In the genomic region with DNA sequence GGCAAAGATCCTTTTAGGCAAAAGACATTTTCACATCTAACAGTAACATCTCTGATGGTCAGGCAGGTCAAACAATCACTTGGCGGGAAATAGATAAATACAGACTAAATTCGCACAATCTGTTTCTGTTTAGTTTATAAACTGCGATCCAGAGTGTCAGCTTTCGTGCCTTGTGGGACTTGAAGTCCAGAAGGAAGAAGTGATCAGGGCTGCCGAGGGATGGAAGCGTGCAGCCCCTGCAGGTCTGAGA, we compare ENCODE assay signal across 8 cellular contexts. TPM values are rescaled to one million over a fixed set of nuclear protein-coding genes. Genes with fewer than 3 reads are reported as not detected.
A peak's percentile ranks its signal among the peaks of the same experiment; 100 is the strongest.
DNase-seq lines count a peak whose midpoint lies in the region; ATAC-seq and TF ChIP-seq lines count a peak whose summit lies in the region.

No MANE protein-coding gene starts in this region.

- no peaks in the 10 kb centered on the region for H3F3A ChIP-seq in smooth muscle cell (ENCODE audit: low read depth)

- H4K20me1 ChIP-seq in HCT116 (ENCODE audit: insufficient read depth) (no peaks in the 10 kb centered on the region), smooth muscle cell (ENCODE audit: low read depth) (no peaks in the 10 kb centered on the region)

- peak overlapping the region; percentile 87 for H3K4me3 Mint-ChIP-seq in activated B cell treated with CpG ODN at 0.5 μM for 24 hours
- H3K4me3 Mint-ChIP-seq in glutamatergic neuron (ENCODE audit: unreplicated experiment) = peak overlapping the region; percentile 88

- TF ChIP-seq POLR2A in HCT116 (IDR thresholded peaks at IDR 0.05; ENCODE audit: borderline replicate concordance, extremely low read depth, insufficient read depth, insufficient read length) = no peak

- H3K9me3 ChIP-seq in HCT116 (ENCODE audit: control insufficient read depth in 1 of 2, insufficient read depth in 1 of 2, low read depth in 1 of 2, low read length in 2 of 2) = no peaks in the 10 kb centered on the region
- no peaks in the 10 kb centered on the region for H3K9me3 ChIP-seq in smooth muscle cell (replicated peaks; ENCODE audit: low read depth)

- H2AFZ ChIP-seq in HCT116 (ENCODE audit: low read depth, low read length, poor library complexity, severe bottlenecking) (peak overlapping the region; percentile 72), smooth muscle cell (ENCODE audit: low read depth) (peak overlapping the region; percentile 90)

- no peaks in the 10 kb centered on the region for H3K9me2 ChIP-seq in HCT116 (ENCODE audit: insufficient read depth)

- peak overlapping the region; percentile 92 for H3K27ac Mint-ChIP-seq in activated B cell treated with CpG ODN at 0.5 μM for 24 hours
- H3K27ac Mint-ChIP-seq in glutamatergic neuron (ENCODE audit: unreplicated experiment) = peak overlapping the region; percentile 91

- H3K27me3 Mint-ChIP-seq in activated B cell treated with CpG ODN at 0.5 μM for 24 hours = no peaks in the 10 kb centered on the region
- peaks cover 2% of the 10 kb centered on the region for H3K27me3 Mint-ChIP-seq in glutamatergic neuron (ENCODE audit: unreplicated experiment)

- H3K4me3 ChIP-seq in HCT116 (replicated peaks in 1 of 2; ENCODE audit: low read depth in 1 of 2, low read length in 2 of 2) = peak overlapping the region; percentile 74 to 82
- peak overlapping the region; percentile 89 for H3K4me3 ChIP-seq in smooth muscle cell

- H3K27ac ChIP-seq in HCT116 (ENCODE audit: low read depth, low read length) (no peak overlapping the region; the same call in 1 of the 2 replicates), smooth muscle cell (ENCODE audit: low read depth) (peak overlapping the region; percentile 48)

- WGBS in smooth muscle cell (ENCODE audit: low lambda C conversion rate) = 3% methylated on average over 6 of the region's 6 CpGs

- intact Hi-C loops in HCT116 (cut with micrococcal nuclease) (no loop called here), activated B cell treated with CpG ODN at 0.5 μM for 24 hours (cut with micrococcal nuclease) (loop anchor here (1.0 to 10.0 kb wide), 10 partner anchors 17 to 1364 kb away; a partner anchor contains a TSS)

- peaks cover 4% of the 10 kb centered on the region for H3K36me3 Mint-ChIP-seq in activated B cell treated with CpG ODN at 0.5 μM for 24 hours (ENCODE audit: low read depth)
- no peaks in the 10 kb centered on the region for H3K36me3 Mint-ChIP-seq in glutamatergic neuron (ENCODE audit: unreplicated experiment)

- H3K9ac ChIP-seq in HCT116 (ENCODE audit: low read length) = peak overlapping the region; percentile 26; the same call in 1 of the 2 replicates
- H3K9ac ChIP-seq in smooth muscle cell (ENCODE audit: low read depth) = peak overlapping the region; percentile 56

- H3K27me3 ChIP-seq in HCT116 (ENCODE audit: insufficient read depth, low read length) (no peaks in the 10 kb centered on the region), smooth muscle cell (ENCODE audit: low read depth) (no peaks in the 10 kb centered on the region)

- BruUV-seq in HCT116 (replicated peaks; lab: Mats Ljungman, UMichigan) = no TSS peak

- no peak for TF ChIP-seq RAD21 in HCT116 (IDR thresholded peaks at IDR 0.05; ENCODE audit: low read depth)

- no peaks in the 10 kb centered on the region for H3K9me3 Mint-ChIP-seq in activated B cell treated with CpG ODN at 0.5 μM for 24 hours
- H3K9me3 Mint-ChIP-seq in glutamatergic neuron (ENCODE audit: unreplicated experiment) = peaks cover 8% of the 10 kb centered on the region

- ATAC-seq in HCT116 (no peak), activated B cell treated with CpG ODN at 0.5 μM for 24 hours (ENCODE audit: low read depth) (no peak), HG02840 (IDR thresholded peaks at IDR 0.05; ENCODE audit: low FRiP score, unreplicated experiment) (no peak), GM18873 (IDR thresholded peaks at IDR 0.05; ENCODE audit: low FRiP score, unreplicated experiment) (no peak)

- no peaks in the 10 kb centered on the region for H3K79me2 ChIP-seq in HCT116 (ENCODE audit: insufficient read depth, low read length)
- H3K79me2 ChIP-seq in smooth muscle cell (ENCODE audit: low read depth) = peaks cover 35% of the 10 kb centered on the region

- TF ChIP-seq CTCF in HCT116 (IDR thresholded peaks at IDR 0.05 in 2 of 3, conservative IDR thresholded peaks at IDR 0.05 in 1 of 3; ENCODE audit: borderline replicate concordance in 1 of 3, insufficient read depth in 1 of 3, low read depth in 2 of 3, low read length in 2 of 3) (no peak), activated B cell treated with CpG ODN at 0.5 μM for 24 hours (IDR thresholded peaks at IDR 0.05) (no peak), glutamatergic neuron (IDR thresholded peaks at IDR 0.05; ENCODE audit: partially characterized antibody, unreplicated experiment) (no peak), smooth muscle cell (IDR thresholded peaks at IDR 0.05; ENCODE audit: borderline replicate concordance, insufficient read depth, poor library complexity, severe bottlenecking) (no peak), GM20000 (IDR thresholded peaks at IDR 0.05; ENCODE audit: extremely low read depth, missing control alignments) (no peak)

- no peaks in the 10 kb centered on the region for H3K36me3 ChIP-seq in HCT116 (ENCODE audit: control insufficient read depth in 1 of 2, insufficient read depth in 2 of 2, low read length in 2 of 2)
- H3K36me3 ChIP-seq in smooth muscle cell (ENCODE audit: low read depth) = no peaks in the 10 kb centered on the region

- DNase-seq in HCT116 (ENCODE audit: low read depth, low spot score) (no peak), activated B cell treated with CpG ODN at 0.5 μM for 24 hours (no peak), glutamatergic neuron (no peak), smooth muscle cell (lab: John Stamatoyannopoulos, UW; ENCODE audit: unreplicated experiment) (no peak), GM20000 (ENCODE audit: low spot score) (no peak), cortex of kidney (lab: John Stamatoyannopoulos, UW) (no peak)

- H3K4me1 ChIP-seq in HCT116 (ENCODE audit: control insufficient read depth in 1 of 2, insufficient read depth in 2 of 2, low read length in 2 of 2) (peaks cover 4 to 20% of the 10 kb centered on the region in 2 experiments), smooth muscle cell (ENCODE audit: low read depth) (peaks cover 4% of the 10 kb centered on the region)

- POLR2A ChIA-PET in HCT116 (lab: Charles Lee) = interaction anchor here (1.0 to 1.7 kb wide), 6 partner anchors 8 to 387 kb away, joined by 3 to 14 read pairs (median 6); a partner anchor contains a TSS
- POLR2A ChIA-PET in activated B cell treated with CpG ODN at 0.5 μM for 24 hours (lab: Charles Lee) = interaction anchor here (0.8 to 2.2 kb wide), 11 partner anchors 9 to 1196 kb away, joined by 3 to 28 read pairs (median 4); a partner anchor contains a TSS

- CTCF ChIA-PET in HCT116 (lab: Charles Lee) = interaction anchor here (0.8 to 2.2 kb wide), 5 partner anchors 8 to 17 kb away, joined by 4 to 15 read pairs (median 7); a partner anchor contains a TSS
- CTCF ChIA-PET in activated B cell treated with CpG ODN at 0.5 μM for 24 hours (lab: Charles Lee) = interaction anchor here (0.9 to 2.1 kb wide), 4 partner anchors 8 to 596 kb away, joined by 3 to 12 read pairs (median 3); a partner anchor contains a TSS

- peak overlapping the region; percentile 93 for H3K4me2 ChIP-seq in HCT116 (ENCODE audit: low read length)
- H3K4me2 ChIP-seq in smooth muscle cell = peak overlapping the region; percentile 97

- RAD21 ChIA-PET in HCT116 (lab: Charles Lee; ENCODE audit: low non-redundant PET in 1 of 2, low total read pairs in 2 of 2, uncharacterized antibody in 2 of 2, unreplicated experiment in 2 of 2) = no interaction called here

- H3K4me1 Mint-ChIP-seq in activated B cell treated with CpG ODN at 0.5 μM for 24 hours (peaks cover 19% of the 10 kb centered on the region), glutamatergic neuron (ENCODE audit: low read depth, unreplicated experiment) (peaks cover 9% of the 10 kb centered on the region)

TF ChIP-seq in HCT116, 20 proteins besides CTCF, POLR2A, EP300 and RAD21:
- TF ChIP-seq ZFX (IDR thresholded peaks at IDR 0.05) = no peak

RNA-seq across cellular contexts. Expression of a gene that starts 0.2 kb away (rescaled TPM):
- total RNA-seq in HCT116 (2021; ENCODE audit: unreplicated experiment) (6.2 TPM), activated B cell treated with CpG ODN at 0.5 μM for 24 hours (3.7 and 4.4 TPM in 2 replicates), glutamatergic neuron (ENCODE audit: unreplicated experiment) (15.9 TPM), smooth muscle cell (7.3 and 13.4 TPM in 2 replicates)
- 1.8 and 2.7 TPM in 2 replicates for polyA plus RNA-seq in HCT116 (2012)
- polyA plus RNA-seq in smooth muscle cell = 7.9 and 8.8 TPM in 2 replicates

RNA-seq across cellular contexts. Expression of a gene that starts 16.8 kb away (rescaled TPM):
- total RNA-seq in HCT116 (2021; ENCODE audit: unreplicated experiment) (29.3 TPM), activated B cell treated with CpG ODN at 0.5 μM for 24 hours (46.4 and 57.4 TPM in 2 replicates), glutamatergic neuron (ENCODE audit: unreplicated experiment) (61.0 TPM), smooth muscle cell (25.4 and 43.5 TPM in 2 replicates)
- polyA plus RNA-seq in HCT116 (2012) = 5.4 and 6.6 TPM in 2 replicates
- polyA plus RNA-seq in smooth muscle cell = 5.4 and 11.3 TPM in 2 replicates
